In the genomic region with DNA sequence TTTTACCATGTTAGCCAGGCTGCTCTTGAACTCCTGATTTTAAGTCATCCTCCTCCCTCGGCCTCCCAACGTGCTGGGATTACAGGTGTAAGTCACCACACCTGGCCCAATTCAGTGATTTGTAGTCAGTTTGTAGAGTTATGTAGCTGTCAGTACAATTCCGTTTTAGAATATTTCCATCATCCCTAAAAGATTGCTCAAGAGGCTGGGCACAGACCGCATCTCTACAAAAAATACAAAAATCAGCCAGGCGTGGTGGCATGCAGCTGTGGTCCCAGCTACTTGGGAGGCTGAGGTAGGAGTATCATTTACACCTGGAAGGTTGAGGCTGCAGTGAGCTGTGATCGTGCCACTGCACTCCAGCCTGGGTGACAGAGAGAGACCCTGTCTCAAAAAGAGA, we compare ENCODE assay signal across 36 cellular contexts. TPM values are rescaled to one million over a fixed set of nuclear protein-coding genes. Genes with fewer than 3 reads are reported as not detected.
"Had no signal": no experiment of that assay in that cellular context is flagged by ENCODE, and none has a peak within 500 bp of the region (broad histone marks: within the 10 kb centered on the region; RNA-seq: fewer than 3 reads in every experiment).

No MANE protein-coding gene starts in this region.

- H3K4me3 Mint-ChIP-seq: activated B cell treated with CpG ODN at 0.5 μM for 24 hours; activated CD8-positive, alpha-beta memory T cell treated with anti-CD3 and anti-CD28 coated beads, Interleukin-2, amount 10 ng/mL, durations not matched to agents 7 days and 5 days; activated CD8-positive, alpha-beta T cell treated with anti-CD3 and anti-CD28 coated beads, Interleukin-2, amount 10 ng/mL, durations not matched to agents 7 days and 5 days; activated naive CD8-positive, alpha-beta T cell; activated T-helper 1 cell treated with anti-CD3 and anti-CD28 coated beads, Interleukin-12 subunit alpha, Interleukin-12 subunit beta, Interleukin-2, Interleukin-4 antibody, amounts not matched to agents 30 ng/mL and 10 ng/mL and 1 ng/mL, durations not matched to agents 14 hours and 24 hours and 36 hours; central memory CD8-positive, alpha-beta T cell; dendritic cell treated with granulocyte-macrophage colony-stimulating factor and Interleukin-4, amounts not matched to agents 40 ng/mL and 50 ng/mL, for 4 days; endodermal cell had no signal

- H2AFZ ChIP-seq: hepatocyte had no signal

- DNase-seq: activated B cell treated with CpG ODN at 0.5 μM for 24 hours; activated CD4-positive, alpha-beta T cell treated with anti-CD3 and anti-CD28 coated beads, Interleukin-2, amount 10 ng/mL, durations not matched to agents 7 days and 5 days; activated CD4-positive, alpha-beta T cell treated with anti-CD3 and anti-CD28 coated beads, Interleukin-2, amount 50 U/mL, for 4 hours; activated CD8-positive, alpha-beta memory T cell treated with anti-CD3 and anti-CD28 coated beads, Interleukin-2, amount 10 ng/mL, durations not matched to agents 7 days and 5 days; activated CD8-positive, alpha-beta memory T cell treated with anti-CD3 and anti-CD28 coated beads, Interleukin-2, amount 50 U/mL, for 4 hours; activated CD8-positive, alpha-beta T cell treated with anti-CD3 and anti-CD28 coated beads, Interleukin-2, amount 10 ng/mL, durations not matched to agents 7 days and 5 days; activated effector memory CD4-positive, alpha-beta T cell treated with anti-CD3 and anti-CD28 coated beads, Interleukin-2, amount 50 U/mL, for 16 hours; activated naive CD4-positive, alpha-beta T cell treated with anti-CD3 and anti-CD28 coated beads, Interleukin-2, amount 50 U/mL, for 16 hours; activated T-cell treated with anti-CD3 and anti-CD28 coated beads, Interleukin-2, amount 50 U/mL, for 1 hour; activated T-cell treated with anti-CD3 and anti-CD28 coated beads, Interleukin-2, amount 50 U/mL, for 48 hours; amniotic stem cell; anterior cingulate cortex; brain microvascular endothelial cell; dorsolateral prefrontal cortex; effector memory CD4-positive, alpha-beta T cell; endodermal cell; erythroblast; foreskin keratinocyte; gastrocnemius medialis; glutamatergic neuron; heart left ventricle; T1000; WERI-Rb-1 had no signal

- H3K4me3 ChIP-seq: coronary artery, dorsolateral prefrontal cortex, esophagus muscularis mucosa, gastrocnemius medialis, hepatocyte had no signal

- H3K27me3 ChIP-seq: brain microvascular endothelial cell, dorsolateral prefrontal cortex, esophagus muscularis mucosa, foreskin keratinocyte, gastrocnemius medialis, heart left ventricle, hepatocyte had no signal

- H3K9me3 Mint-ChIP-seq: activated B cell treated with CpG ODN at 0.5 μM for 24 hours; activated CD4-positive, alpha-beta T cell treated with anti-CD3 and anti-CD28 coated beads, Interleukin-2, amount 10 ng/mL, durations not matched to agents 7 days and 5 days; activated T-helper 1 cell treated with anti-CD3 and anti-CD28 coated beads, Interleukin-12 subunit alpha, Interleukin-12 subunit beta, Interleukin-2, Interleukin-4 antibody, amounts not matched to agents 30 ng/mL and 10 ng/mL and 1 ng/mL, durations not matched to agents 14 hours and 24 hours and 36 hours; activated T-helper 2 cell treated with anti-CD3 and anti-CD28 coated beads, Interferon-gamma antibody, Interleukin-2, Interleukin-4, amounts not matched to agents 10 μg/mL and 5 μg/mL and 100 μg/mL, durations not matched to agents 14 hours and 24 hours and 36 hours; central memory CD8-positive, alpha-beta T cell; dendritic cell treated with granulocyte-macrophage colony-stimulating factor and Interleukin-4, amounts not matched to agents 40 ng/mL and 50 ng/mL, for 4 days; endodermal cell had no signal

- H3K4me1 ChIP-seq: esophagus muscularis mucosa, foreskin keratinocyte, gastrocnemius medialis had no signal

- H3K9me3 ChIP-seq: esophagus muscularis mucosa, gastrocnemius medialis, heart left ventricle had no signal

- H3K4me2 ChIP-seq: hepatocyte had no signal

- H3K27me3 Mint-ChIP-seq: activated B cell treated with CpG ODN at 0.5 μM for 24 hours; activated CD4-positive, alpha-beta T cell treated with anti-CD3 and anti-CD28 coated beads, Interleukin-2, amount 10 ng/mL, durations not matched to agents 7 days and 5 days; activated CD8-positive, alpha-beta memory T cell treated with anti-CD3 and anti-CD28 coated beads, Interleukin-2, amount 10 ng/mL, durations not matched to agents 7 days and 5 days; activated naive CD8-positive, alpha-beta T cell; central memory CD8-positive, alpha-beta T cell; dendritic cell treated with granulocyte-macrophage colony-stimulating factor and Interleukin-4, amounts not matched to agents 40 ng/mL and 50 ng/mL, for 4 days had no signal

- H3K36me3 Mint-ChIP-seq: activated CD8-positive, alpha-beta memory T cell treated with anti-CD3 and anti-CD28 coated beads, Interleukin-2, amount 10 ng/mL, durations not matched to agents 7 days and 5 days had no signal

- H3K27ac ChIP-seq: brain microvascular endothelial cell, coronary artery, dorsolateral prefrontal cortex, esophagus muscularis mucosa, foreskin keratinocyte, gastrocnemius medialis, heart left ventricle, hepatocyte, WERI-Rb-1 had no signal

- H3K27ac Mint-ChIP-seq: activated B cell treated with CpG ODN at 0.5 μM for 24 hours; activated CD4-positive, alpha-beta T cell treated with anti-CD3 and anti-CD28 coated beads, Interleukin-2, amount 10 ng/mL, durations not matched to agents 7 days and 5 days; activated CD8-positive, alpha-beta memory T cell treated with anti-CD3 and anti-CD28 coated beads, Interleukin-2, amount 10 ng/mL, durations not matched to agents 7 days and 5 days; activated CD8-positive, alpha-beta T cell treated with anti-CD3 and anti-CD28 coated beads, Interleukin-2, amount 10 ng/mL, durations not matched to agents 7 days and 5 days; activated naive CD8-positive, alpha-beta T cell; activated T-helper 2 cell treated with anti-CD3 and anti-CD28 coated beads, Interferon-gamma antibody, Interleukin-2, Interleukin-4, amounts not matched to agents 10 μg/mL and 5 μg/mL and 100 μg/mL, durations not matched to agents 14 hours and 24 hours and 36 hours; dendritic cell treated with granulocyte-macrophage colony-stimulating factor and Interleukin-4, amounts not matched to agents 40 ng/mL and 50 ng/mL, for 4 days; endodermal cell had no signal

- ATAC-seq: activated CD4-positive, CD25-positive, alpha-beta regulatory T cell treated with anti-CD3 and anti-CD28 coated beads, Interleukin-2, amount 50 U/mL, for 24 hours; activated CD8-positive, alpha-beta memory T cell treated with anti-CD3 and anti-CD28 coated beads, Interleukin-2, amount 10 ng/mL, durations not matched to agents 7 days and 5 days; activated CD8-positive, alpha-beta T cell treated with anti-CD3 and anti-CD28 coated beads, Interleukin-2, amount 10 ng/mL, durations not matched to agents 7 days and 5 days; foreskin keratinocyte; gastrocnemius medialis; heart left ventricle had no signal

RNA-seq across cellular contexts. Expression of a gene that starts 20.6 kb away (rescaled TPM):
- total RNA-seq: activated B cell treated with CpG ODN at 0.5 μM for 24 hours; activated CD4-positive, alpha-beta T cell treated with anti-CD3 and anti-CD28 coated beads, Interleukin-2, amount 10 ng/mL, durations not matched to agents 7 days and 5 days; activated CD8-positive, alpha-beta memory T cell treated with anti-CD3 and anti-CD28 coated beads, Interleukin-2, amount 10 ng/mL, durations not matched to agents 7 days and 5 days; activated CD8-positive, alpha-beta T cell treated with anti-CD3 and anti-CD28 coated beads, Interleukin-2, amount 10 ng/mL, durations not matched to agents 7 days and 5 days; bronchial epithelial cell; foreskin keratinocyte had no signal

RNA-seq across cellular contexts. Expression of a gene that starts 25.2 kb away (rescaled TPM):
- total RNA-seq: activated B cell treated with CpG ODN at 0.5 μM for 24 hours; activated CD4-positive, alpha-beta T cell treated with anti-CD3 and anti-CD28 coated beads, Interleukin-2, amount 10 ng/mL, durations not matched to agents 7 days and 5 days; activated CD8-positive, alpha-beta memory T cell treated with anti-CD3 and anti-CD28 coated beads for 36 hours; activated CD8-positive, alpha-beta memory T cell treated with anti-CD3 and anti-CD28 coated beads, Interleukin-2, amount 10 ng/mL, durations not matched to agents 7 days and 5 days; activated CD8-positive, alpha-beta T cell treated with anti-CD3 and anti-CD28 coated beads, Interleukin-2, amount 10 ng/mL, durations not matched to agents 7 days and 5 days; activated T-helper 1 cell treated with anti-CD3 and anti-CD28 coated beads, Interleukin-12 subunit alpha, Interleukin-12 subunit beta, Interleukin-2, Interleukin-4 antibody, amounts not matched to agents 30 ng/mL and 10 ng/mL and 1 ng/mL, durations not matched to agents 14 hours and 24 hours and 36 hours; bronchial epithelial cell; foreskin keratinocyte; hepatocyte; T-helper 1 cell treated with Interleukin-12 subunit alpha and Interleukin-12 subunit beta and Interleukin-4 antibody, amounts not matched to agents 30 ng/mL and 1 ng/mL, for 36 hours; T-helper 2 cell treated with Interferon-gamma antibody and Interleukin-4, amounts not matched to agents 100 ng/mL and 5 ng/mL, for 36 hours had no signal
- polyA plus RNA-seq: foreskin keratinocyte had no signal

RNA-seq across cellular contexts. Expression of a gene that starts 27.8 kb away (rescaled TPM):
- total RNA-seq: activated B cell treated with CpG ODN at 0.5 μM for 24 hours; activated CD4-positive, alpha-beta T cell treated with anti-CD3 and anti-CD28 coated beads, Interleukin-2, amount 10 ng/mL, durations not matched to agents 7 days and 5 days; activated CD8-positive, alpha-beta memory T cell treated with anti-CD3 and anti-CD28 coated beads for 36 hours; activated CD8-positive, alpha-beta memory T cell treated with anti-CD3 and anti-CD28 coated beads, Interleukin-2, amount 10 ng/mL, durations not matched to agents 7 days and 5 days; activated CD8-positive, alpha-beta T cell treated with anti-CD3 and anti-CD28 coated beads, Interleukin-2, amount 10 ng/mL, durations not matched to agents 7 days and 5 days; activated T-helper 1 cell treated with anti-CD3 and anti-CD28 coated beads, Interleukin-12 subunit alpha, Interleukin-12 subunit beta, Interleukin-2, Interleukin-4 antibody, amounts not matched to agents 30 ng/mL and 10 ng/mL and 1 ng/mL, durations not matched to agents 14 hours and 24 hours and 36 hours; activated T-helper 2 cell treated with anti-CD3 and anti-CD28 coated beads, Interferon-gamma antibody, Interleukin-2, Interleukin-4, amounts not matched to agents 10 μg/mL and 5 μg/mL and 100 μg/mL, durations not matched to agents 14 hours and 24 hours and 36 hours; bronchial epithelial cell; hepatocyte; T-helper 1 cell treated with Interleukin-12 subunit alpha and Interleukin-12 subunit beta and Interleukin-4 antibody, amounts not matched to agents 30 ng/mL and 1 ng/mL, for 36 hours; T-helper 2 cell treated with Interferon-gamma antibody and Interleukin-4, amounts not matched to agents 100 ng/mL and 5 ng/mL, for 36 hours had no signal
